Comparison of ENCODE assay signal across 11 cellular contexts in genomic region chr12:48015129-48015528, GRCh38. TPM values are rescaled to one million over a fixed set of nuclear protein-coding genes. Genes with fewer than 3 reads are reported as not detected.
"Had no signal": no experiment of that assay in that cellular context is flagged by ENCODE, and none has a peak within 500 bp of the region (broad histone marks: within the 10 kb centered on the region; RNA-seq: fewer than 3 reads in every experiment).

No MANE protein-coding gene starts in this region.

- H3K36me3 ChIP-seq: HAP-1 had no signal

- FAIRE-seq: H1, H54 had no signal

- H3K27ac ChIP-seq: GM23248 had no signal

- H3K9me3 ChIP-seq: HAP-1 had no signal

- DNase-seq: GM23248, GOT3, H9, HCEC 1CT, HFFc6 had no signal

- ATAC-seq: GM23338, HCT116 had no signal

- H2AFZ ChIP-seq: GM23248, GM23338 had no signal

- H3K4me2 ChIP-seq: GM23338 had no signal

- H3K9ac ChIP-seq: GM23248 had no signal

- H3K4me1 ChIP-seq: HAP-1 had no signal

- H3K4me3 ChIP-seq: GM23248, GM23338, HAP-1 had no signal

RNA-seq across cellular contexts. Expression of gene COL2A1, which starts 10.9 kb away (rescaled TPM):
- total RNA-seq: GM23248, H4, HFFc6 had no signal
- polyA plus RNA-seq: GM23248 had no signal
